ENCODE assay signal across 1 cellular context in the genomic region with DNA sequence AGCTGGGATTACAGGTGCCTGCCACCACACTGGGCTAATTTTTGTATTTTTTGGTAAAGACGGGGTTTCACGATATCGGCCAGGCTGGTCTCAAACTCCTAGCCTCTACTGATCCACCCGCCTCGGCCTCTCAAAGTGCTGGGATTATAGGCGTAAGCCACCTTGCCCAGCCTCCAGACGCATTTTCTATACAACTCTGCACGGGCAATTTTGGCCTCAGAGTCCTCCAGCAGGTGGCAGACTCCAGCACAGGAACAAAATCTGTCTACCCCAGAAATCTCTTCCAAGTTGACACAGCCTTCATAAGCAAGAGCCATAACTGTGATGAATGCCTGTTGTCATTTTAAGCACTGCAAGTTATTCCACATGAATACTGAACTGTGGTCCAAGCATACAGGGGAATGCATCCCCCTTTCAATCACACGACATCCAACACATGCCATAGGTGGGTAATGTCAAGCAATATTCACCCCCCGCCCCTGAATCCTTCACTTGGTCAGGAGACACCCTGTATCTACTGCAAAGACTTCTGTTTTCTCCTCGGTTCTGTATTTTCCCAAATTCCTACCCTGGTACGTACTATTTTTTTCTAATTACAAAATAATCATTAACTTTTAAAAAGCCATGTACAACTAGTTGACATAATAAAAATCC.
TF ChIP-seq lines count a peak whose summit lies in the region.

No MANE protein-coding gene starts in this region.

TF ChIP-seq in HCT116, 20 proteins besides CTCF, POLR2A, EP300 and RAD21 (continued from another document):
- TF ChIP-seq CEBPB (IDR thresholded peaks at IDR 0.05; ENCODE audit: low read depth), result no peak
- no peak for TF ChIP-seq REST (IDR thresholded peaks at IDR 0.05; ENCODE audit: low read depth)
- TF ChIP-seq EZH2 (IDR thresholded peaks at IDR 0.05), result no peak
- no peak for TF ChIP-seq ZNF274 (IDR thresholded peaks at IDR 0.05; ENCODE audit: low read depth, low read length)
- no peak for TF ChIP-seq ZFX (IDR thresholded peaks at IDR 0.05)
